1 cellular context compared by ENCODE assay signal in the genomic region with DNA sequence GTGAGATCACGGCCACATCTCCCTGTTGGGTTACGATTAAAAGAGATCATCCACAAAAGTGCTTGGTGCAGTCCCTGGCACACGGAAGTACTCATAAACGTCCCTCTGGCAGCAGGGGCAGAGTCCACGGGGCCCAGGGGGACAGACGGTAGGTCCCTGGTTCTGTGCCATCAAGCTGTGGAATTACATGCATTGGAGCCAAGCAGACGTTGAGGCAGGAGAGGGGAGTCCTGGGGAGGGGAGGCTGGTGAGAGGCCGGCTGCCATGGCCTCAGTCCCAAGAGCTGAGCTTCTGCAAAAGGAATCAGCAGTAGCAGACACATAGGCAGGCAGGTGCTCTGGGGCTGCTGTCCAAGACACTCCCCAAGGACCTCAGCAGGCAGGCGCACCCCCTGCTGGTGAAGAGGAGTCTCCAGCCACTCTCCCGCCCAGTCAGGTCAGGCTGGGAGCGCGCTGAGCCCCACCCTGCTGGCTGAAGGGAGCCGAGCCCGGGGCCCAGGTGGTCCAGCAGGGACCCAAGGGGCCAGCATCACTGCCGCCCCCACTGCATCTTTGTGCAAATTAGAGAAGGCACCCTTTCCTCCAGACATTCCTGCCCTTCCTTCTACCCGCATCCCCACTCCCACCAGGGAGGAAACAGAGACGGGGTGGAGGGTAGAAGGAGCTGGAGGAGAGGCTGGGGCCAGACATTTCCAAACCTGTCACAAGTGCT.
A peak's percentile ranks its signal among the peaks of the same experiment; 100 is the strongest.
TF ChIP-seq lines count a peak whose summit lies in the region.

No MANE protein-coding gene starts in this region.

TF ChIP-seq in HepG2, 621 proteins besides CTCF, POLR2A, EP300 and RAD21 (continued from another document and continues in another):
- TF ChIP-seq, protein P1, sequence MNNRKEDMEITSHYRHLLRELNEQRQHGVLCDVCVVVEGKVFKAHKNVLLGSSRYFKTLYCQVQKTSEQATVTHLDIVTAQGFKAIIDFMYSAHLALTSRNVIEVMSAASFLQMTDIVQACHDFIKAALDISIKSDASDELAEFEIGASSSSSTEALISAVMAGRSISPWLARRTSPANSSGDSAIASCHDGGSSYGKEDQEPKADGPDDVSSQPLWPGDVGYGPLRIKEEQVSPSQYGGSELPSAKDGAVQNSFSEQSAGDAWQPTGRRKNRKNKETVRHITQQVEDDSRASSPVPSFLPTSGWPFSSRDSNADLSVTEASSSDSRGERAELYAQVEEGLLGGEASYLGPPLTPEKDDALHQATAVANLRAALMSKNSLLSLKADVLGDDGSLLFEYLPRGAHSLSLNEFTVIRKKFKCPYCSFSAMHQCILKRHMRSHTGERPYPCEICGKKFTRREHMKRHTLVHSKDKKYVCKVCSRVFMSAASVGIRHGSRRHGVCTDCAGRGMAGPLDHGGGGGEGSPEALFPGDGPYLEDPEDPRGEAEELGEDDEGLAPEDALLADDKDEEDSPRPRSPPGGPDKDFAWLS (CRISPR knock-in tag; IDR thresholded peaks at IDR 0.05; ENCODE audit: borderline replicate concordance), result 0 out of 2 replicates have a peak, but pooled peaks have one; percentile 57
- TF ChIP-seq ZNF781 (CRISPR knock-in tag; IDR thresholded peaks at IDR 0.05; ENCODE audit: borderline replicate concordance, not compliant biosample characterization) (no peak), MXD4 (CRISPR knock-in tag; IDR thresholded peaks at IDR 0.05) (no peak), ZNF234 (CRISPR knock-in tag; conservative IDR thresholded peaks at IDR 0.05) (no peak), ZNF841 (CRISPR knock-in tag; IDR thresholded peaks at IDR 0.05; ENCODE audit: borderline replicate concordance) (no peak), SOX6 (IDR thresholded peaks at IDR 0.05) (no peak), SOX6 (CRISPR knock-in tag; IDR thresholded peaks at IDR 0.05) (peak; percentile 65), AGO1 (IDR thresholded peaks at IDR 0.05; ENCODE audit: low read depth, low read length, poor library complexity, severe bottlenecking) (no peak), NR2C2 (CRISPR knock-in tag; IDR thresholded peaks at IDR 0.05; ENCODE audit: borderline replicate concordance) (peak; percentile 56), NFKBIZ (CRISPR knock-in tag; IDR thresholded peaks at IDR 0.05) (no peak), FOXA1 (IDR thresholded peaks at IDR 0.05) (no peak), FOXA1 (CRISPR knock-in tag; IDR thresholded peaks at IDR 0.05) (0 out of 2 replicates have a peak, but pooled peaks have one; percentile 4), ZBTB1 (CRISPR knock-in tag; IDR thresholded peaks at IDR 0.05; ENCODE audit: borderline replicate concordance) (no peak), NAIF1 (CRISPR knock-in tag; IDR thresholded peaks at IDR 0.05; ENCODE audit: borderline replicate concordance) (no peak), MEIS2 (CRISPR knock-in tag; IDR thresholded peaks at IDR 0.05) (0 out of 2 replicates have a peak, but pooled peaks have one; percentile 31), ZSCAN12 (CRISPR knock-in tag; IDR thresholded peaks at IDR 0.05) (no peak), FOSL2 (CRISPR knock-in tag; IDR thresholded peaks at IDR 0.05) (0 out of 2 replicates have a peak, but pooled peaks have one; percentile 5), NFRKB (IDR thresholded peaks at IDR 0.05) (no peak), TBP (CRISPR knock-in tag; IDR thresholded peaks at IDR 0.05) (no peak), ZNF441 (CRISPR knock-in tag; IDR thresholded peaks at IDR 0.05; ENCODE audit: borderline replicate concordance) (no peak), AGO2 (optimal IDR thresholded peaks at IDR 0.05; ENCODE audit: low read depth, low read length) (no peak), NCOA5 (CRISPR knock-in tag; IDR thresholded peaks at IDR 0.05) (no peak), TAF15 (IDR thresholded peaks at IDR 0.05; ENCODE audit: low read depth, low read length, poor library complexity, severe bottlenecking) (no peak)
- TF ChIP-seq, protein P2, sequence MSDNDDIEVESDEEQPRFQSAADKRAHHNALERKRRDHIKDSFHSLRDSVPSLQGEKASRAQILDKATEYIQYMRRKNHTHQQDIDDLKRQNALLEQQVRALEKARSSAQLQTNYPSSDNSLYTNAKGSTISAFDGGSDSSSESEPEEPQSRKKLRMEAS (IDR thresholded peaks at IDR 0.05), result peak; percentile 44; the same call in 1 of the 2 replicates
- TF ChIP-seq, protein P3, sequence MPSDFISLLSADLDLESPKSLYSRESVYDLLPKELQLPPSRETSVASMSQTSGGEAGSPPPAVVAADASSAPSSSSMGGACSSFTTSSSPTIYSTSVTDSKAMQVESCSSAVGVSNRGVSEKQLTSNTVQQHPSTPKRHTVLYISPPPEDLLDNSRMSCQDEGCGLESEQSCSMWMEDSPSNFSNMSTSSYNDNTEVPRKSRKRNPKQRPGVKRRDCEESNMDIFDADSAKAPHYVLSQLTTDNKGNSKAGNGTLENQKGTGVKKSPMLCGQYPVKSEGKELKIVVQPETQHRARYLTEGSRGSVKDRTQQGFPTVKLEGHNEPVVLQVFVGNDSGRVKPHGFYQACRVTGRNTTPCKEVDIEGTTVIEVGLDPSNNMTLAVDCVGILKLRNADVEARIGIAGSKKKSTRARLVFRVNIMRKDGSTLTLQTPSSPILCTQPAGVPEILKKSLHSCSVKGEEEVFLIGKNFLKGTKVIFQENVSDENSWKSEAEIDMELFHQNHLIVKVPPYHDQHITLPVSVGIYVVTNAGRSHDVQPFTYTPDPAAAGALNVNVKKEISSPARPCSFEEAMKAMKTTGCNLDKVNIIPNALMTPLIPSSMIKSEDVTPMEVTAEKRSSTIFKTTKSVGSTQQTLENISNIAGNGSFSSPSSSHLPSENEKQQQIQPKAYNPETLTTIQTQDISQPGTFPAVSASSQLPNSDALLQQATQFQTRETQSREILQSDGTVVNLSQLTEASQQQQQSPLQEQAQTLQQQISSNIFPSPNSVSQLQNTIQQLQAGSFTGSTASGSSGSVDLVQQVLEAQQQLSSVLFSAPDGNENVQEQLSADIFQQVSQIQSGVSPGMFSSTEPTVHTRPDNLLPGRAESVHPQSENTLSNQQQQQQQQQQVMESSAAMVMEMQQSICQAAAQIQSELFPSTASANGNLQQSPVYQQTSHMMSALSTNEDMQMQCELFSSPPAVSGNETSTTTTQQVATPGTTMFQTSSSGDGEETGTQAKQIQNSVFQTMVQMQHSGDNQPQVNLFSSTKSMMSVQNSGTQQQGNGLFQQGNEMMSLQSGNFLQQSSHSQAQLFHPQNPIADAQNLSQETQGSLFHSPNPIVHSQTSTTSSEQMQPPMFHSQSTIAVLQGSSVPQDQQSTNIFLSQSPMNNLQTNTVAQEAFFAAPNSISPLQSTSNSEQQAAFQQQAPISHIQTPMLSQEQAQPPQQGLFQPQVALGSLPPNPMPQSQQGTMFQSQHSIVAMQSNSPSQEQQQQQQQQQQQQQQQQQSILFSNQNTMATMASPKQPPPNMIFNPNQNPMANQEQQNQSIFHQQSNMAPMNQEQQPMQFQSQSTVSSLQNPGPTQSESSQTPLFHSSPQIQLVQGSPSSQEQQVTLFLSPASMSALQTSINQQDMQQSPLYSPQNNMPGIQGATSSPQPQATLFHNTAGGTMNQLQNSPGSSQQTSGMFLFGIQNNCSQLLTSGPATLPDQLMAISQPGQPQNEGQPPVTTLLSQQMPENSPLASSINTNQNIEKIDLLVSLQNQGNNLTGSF (CRISPR knock-in tag; IDR thresholded peaks at IDR 0.05), result no peak
- TF ChIP-seq, protein P4, sequence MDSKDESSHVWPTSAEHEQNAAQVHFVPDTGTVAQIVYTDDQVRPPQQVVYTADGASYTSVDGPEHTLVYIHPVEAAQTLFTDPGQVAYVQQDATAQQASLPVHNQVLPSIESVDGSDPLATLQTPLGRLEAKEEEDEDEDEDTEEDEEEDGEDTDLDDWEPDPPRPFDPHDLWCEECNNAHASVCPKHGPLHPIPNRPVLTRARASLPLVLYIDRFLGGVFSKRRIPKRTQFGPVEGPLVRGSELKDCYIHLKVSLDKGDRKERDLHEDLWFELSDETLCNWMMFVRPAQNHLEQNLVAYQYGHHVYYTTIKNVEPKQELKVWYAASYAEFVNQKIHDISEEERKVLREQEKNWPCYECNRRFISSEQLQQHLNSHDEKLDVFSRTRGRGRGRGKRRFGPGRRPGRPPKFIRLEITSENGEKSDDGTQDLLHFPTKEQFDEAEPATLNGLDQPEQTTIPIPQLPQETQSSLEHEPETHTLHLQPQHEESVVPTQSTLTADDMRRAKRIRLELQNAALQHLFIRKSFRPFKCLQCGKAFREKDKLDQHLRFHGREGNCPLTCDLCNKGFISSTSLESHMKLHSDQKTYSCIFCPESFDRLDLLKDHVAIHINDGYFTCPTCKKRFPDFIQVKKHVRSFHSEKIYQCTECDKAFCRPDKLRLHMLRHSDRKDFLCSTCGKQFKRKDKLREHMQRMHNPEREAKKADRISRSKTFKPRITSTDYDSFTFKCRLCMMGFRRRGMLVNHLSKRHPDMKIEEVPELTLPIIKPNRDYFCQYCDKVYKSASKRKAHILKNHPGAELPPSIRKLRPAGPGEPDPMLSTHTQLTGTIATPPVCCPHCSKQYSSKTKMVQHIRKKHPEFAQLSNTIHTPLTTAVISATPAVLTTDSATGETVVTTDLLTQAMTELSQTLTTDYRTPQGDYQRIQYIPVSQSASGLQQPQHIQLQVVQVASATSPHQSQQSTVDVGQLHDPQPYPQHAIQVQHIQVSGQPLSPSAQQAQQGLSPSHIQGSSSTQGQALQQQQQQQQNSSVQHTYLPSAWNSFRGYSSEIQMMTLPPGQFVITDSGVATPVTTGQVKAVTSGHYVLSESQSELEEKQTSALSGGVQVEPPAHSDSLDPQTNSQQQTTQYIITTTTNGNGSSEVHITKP (CRISPR knock-in tag; IDR thresholded peaks at IDR 0.05; ENCODE audit: low read depth), result peak; percentile 90
- TF ChIP-seq, protein P5, sequence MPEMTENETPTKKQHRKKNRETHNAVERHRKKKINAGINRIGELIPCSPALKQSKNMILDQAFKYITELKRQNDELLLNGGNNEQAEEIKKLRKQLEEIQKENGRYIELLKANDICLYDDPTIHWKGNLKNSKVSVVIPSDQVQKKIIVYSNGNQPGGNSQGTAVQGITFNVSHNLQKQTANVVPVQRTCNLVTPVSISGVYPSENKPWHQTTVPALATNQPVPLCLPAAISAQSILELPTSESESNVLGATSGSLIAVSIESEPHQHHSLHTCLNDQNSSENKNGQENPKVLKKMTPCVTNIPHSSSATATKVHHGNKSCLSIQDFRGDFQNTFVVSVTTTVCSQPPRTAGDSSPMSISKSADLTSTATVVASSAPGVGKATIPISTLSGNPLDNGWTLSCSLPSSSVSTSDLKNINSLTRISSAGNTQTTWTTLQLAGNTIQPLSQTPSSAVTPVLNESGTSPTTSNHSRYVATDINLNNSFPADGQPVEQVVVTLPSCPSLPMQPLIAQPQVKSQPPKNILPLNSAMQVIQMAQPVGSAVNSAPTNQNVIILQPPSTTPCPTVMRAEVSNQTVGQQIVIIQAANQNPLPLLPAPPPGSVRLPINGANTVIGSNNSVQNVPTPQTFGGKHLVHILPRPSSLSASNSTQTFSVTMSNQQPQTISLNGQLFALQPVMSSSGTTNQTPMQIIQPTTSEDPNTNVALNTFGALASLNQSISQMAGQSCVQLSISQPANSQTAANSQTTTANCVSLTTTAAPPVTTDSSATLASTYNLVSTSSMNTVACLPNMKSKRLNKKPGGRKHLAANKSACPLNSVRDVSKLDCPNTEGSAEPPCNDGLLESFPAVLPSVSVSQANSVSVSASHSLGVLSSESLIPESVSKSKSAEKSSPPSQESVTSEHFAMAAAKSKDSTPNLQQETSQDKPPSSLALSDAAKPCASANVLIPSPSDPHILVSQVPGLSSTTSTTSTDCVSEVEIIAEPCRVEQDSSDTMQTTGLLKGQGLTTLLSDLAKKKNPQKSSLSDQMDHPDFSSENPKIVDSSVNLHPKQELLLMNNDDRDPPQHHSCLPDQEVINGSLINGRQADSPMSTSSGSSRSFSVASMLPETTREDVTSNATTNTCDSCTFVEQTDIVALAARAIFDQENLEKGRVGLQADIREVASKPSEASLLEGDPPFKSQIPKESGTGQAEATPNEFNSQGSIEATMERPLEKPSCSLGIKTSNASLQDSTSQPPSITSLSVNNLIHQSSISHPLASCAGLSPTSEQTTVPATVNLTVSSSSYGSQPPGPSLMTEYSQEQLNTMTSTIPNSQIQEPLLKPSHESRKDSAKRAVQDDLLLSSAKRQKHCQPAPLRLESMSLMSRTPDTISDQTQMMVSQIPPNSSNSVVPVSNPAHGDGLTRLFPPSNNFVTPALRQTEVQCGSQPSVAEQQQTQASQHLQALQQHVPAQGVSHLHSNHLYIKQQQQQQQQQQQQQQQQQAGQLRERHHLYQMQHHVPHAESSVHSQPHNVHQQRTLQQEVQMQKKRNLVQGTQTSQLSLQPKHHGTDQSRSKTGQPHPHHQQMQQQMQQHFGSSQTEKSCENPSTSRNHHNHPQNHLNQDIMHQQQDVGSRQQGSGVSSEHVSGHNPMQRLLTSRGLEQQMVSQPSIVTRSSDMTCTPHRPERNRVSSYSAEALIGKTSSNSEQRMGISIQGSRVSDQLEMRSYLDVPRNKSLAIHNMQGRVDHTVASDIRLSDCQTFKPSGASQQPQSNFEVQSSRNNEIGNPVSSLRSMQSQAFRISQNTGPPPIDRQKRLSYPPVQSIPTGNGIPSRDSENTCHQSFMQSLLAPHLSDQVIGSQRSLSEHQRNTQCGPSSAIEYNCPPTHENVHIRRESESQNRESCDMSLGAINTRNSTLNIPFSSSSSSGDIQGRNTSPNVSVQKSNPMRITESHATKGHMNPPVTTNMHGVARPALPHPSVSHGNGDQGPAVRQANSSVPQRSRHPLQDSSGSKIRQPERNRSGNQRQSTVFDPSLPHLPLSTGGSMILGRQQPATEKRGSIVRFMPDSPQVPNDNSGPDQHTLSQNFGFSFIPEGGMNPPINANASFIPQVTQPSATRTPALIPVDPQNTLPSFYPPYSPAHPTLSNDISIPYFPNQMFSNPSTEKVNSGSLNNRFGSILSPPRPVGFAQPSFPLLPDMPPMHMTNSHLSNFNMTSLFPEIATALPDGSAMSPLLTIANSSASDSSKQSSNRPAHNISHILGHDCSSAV (CRISPR knock-in tag; IDR thresholded peaks at IDR 0.05; ENCODE audit: borderline replicate concordance), result no peak
- TF ChIP-seq, protein P6, sequence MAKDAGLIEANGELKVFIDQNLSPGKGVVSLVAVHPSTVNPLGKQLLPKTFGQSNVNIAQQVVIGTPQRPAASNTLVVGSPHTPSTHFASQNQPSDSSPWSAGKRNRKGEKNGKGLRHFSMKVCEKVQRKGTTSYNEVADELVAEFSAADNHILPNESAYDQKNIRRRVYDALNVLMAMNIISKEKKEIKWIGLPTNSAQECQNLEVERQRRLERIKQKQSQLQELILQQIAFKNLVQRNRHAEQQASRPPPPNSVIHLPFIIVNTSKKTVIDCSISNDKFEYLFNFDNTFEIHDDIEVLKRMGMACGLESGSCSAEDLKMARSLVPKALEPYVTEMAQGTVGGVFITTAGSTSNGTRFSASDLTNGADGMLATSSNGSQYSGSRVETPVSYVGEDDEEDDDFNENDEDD (CRISPR knock-in tag; IDR thresholded peaks at IDR 0.05; ENCODE audit: borderline replicate concordance), result peak; percentile 70; the same call in 1 of the 2 replicates
- TF ChIP-seq, protein P7, sequence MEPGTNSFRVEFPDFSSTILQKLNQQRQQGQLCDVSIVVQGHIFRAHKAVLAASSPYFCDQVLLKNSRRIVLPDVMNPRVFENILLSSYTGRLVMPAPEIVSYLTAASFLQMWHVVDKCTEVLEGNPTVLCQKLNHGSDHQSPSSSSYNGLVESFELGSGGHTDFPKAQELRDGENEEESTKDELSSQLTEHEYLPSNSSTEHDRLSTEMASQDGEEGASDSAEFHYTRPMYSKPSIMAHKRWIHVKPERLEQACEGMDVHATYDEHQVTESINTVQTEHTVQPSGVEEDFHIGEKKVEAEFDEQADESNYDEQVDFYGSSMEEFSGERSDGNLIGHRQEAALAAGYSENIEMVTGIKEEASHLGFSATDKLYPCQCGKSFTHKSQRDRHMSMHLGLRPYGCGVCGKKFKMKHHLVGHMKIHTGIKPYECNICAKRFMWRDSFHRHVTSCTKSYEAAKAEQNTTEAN (CRISPR knock-in tag; conservative IDR thresholded peaks at IDR 0.05), result no peak
- TF ChIP-seq, protein P8, sequence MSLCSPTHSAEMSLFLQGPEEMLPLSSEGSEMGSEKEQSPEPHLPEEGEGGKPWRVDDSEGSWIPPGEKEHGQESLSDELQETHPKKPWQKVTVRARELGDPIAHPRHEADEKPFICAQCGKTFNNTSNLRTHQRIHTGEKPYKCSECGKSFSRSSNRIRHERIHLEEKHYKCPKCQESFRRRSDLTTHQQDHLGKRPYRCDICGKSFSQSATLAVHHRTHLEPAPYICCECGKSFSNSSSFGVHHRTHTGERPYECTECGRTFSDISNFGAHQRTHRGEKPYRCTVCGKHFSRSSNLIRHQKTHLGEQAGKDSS (CRISPR knock-in tag; IDR thresholded peaks at IDR 0.05; ENCODE audit: borderline replicate concordance, low read depth), result peak; percentile 91
